Comparison of ENCODE assay signal across 8 cellular contexts in genomic region chr17:30808785-30809286, GRCh38. TPM values are rescaled to one million over a fixed set of nuclear protein-coding genes. Genes with fewer than 3 reads are reported as not detected.
DNase-seq lines count a peak whose midpoint lies in the region; ATAC-seq and TF ChIP-seq lines count a peak whose summit lies in the region.

No MANE protein-coding gene starts in this region.

- peaks cover 14 to 49% (median 35%) of the 10 kb centered on the region in 11 experiments for H3K36me3 ChIP-seq in BLaER1 treated with 17β-estradiol and CSF1 and Interleukin-3, amounts not matched to agents 10 nM and 100 nM

- H3K9me3 ChIP-seq in BLaER1 treated with 17β-estradiol and CSF1 and Interleukin-3, amounts not matched to agents 10 nM and 100 nM (replicated peaks in 1 of 11): peaks cover 0 to 2% (median under 1%) of the 10 kb centered on the region in 11 experiments; a peak in 6 of 22 replicates

- no peaks in the 10 kb centered on the region for H3K9me3 Mint-ChIP-seq in activated naive CD4-positive, alpha-beta T cell treated with anti-CD3 and anti-CD28 coated beads, Interleukin-2, amount 50 U/mL, for 72 hours
- H3K9me3 Mint-ChIP-seq in stimulated activated memory B cell treated with anti-CD40 and anti-IgM and Interleukin-4, amounts not matched to agents 10 μg/mL and 1 μg/mL and 100 μg/mL, for 72 hours: no peaks in the 10 kb centered on the region
- no peaks in the 10 kb centered on the region for H3K9me3 Mint-ChIP-seq in progenitor cell of endocrine pancreas (ENCODE audit: low read depth)

- H3K4me3 Mint-ChIP-seq in stimulated activated memory B cell treated with anti-CD40 and anti-IgM and Interleukin-4, amounts not matched to agents 10 μg/mL and 1 μg/mL and 100 μg/mL, for 72 hours: peak overlapping the region; percentile 73
- H3K4me3 Mint-ChIP-seq in progenitor cell of endocrine pancreas (ENCODE audit: low read depth): no peak overlapping the region

- no peaks in the 10 kb centered on the region for H3K27me3 ChIP-seq in BLaER1 treated with 17β-estradiol and CSF1 and Interleukin-3, amounts not matched to agents 10 nM and 100 nM

- peaks cover 0 to 97% (median 0%) of the 10 kb centered on the region in 11 experiments; a peak in 10 of 22 replicates for H4K20me1 ChIP-seq in BLaER1 treated with 17β-estradiol and CSF1 and Interleukin-3, amounts not matched to agents 10 nM and 100 nM

- no peak for TF ChIP-seq CTCF in progenitor cell of endocrine pancreas (IDR thresholded peaks at IDR 0.05; ENCODE audit: unreplicated experiment)

- peaks cover 6 to 27% of the 10 kb centered on the region in 2 donors for H3K36me3 Mint-ChIP-seq in activated naive CD4-positive, alpha-beta T cell treated with anti-CD3 and anti-CD28 coated beads, Interleukin-2, amount 50 U/mL, for 72 hours
- peaks cover 9% of the 10 kb centered on the region for H3K36me3 Mint-ChIP-seq in stimulated activated memory B cell treated with anti-CD40 and anti-IgM and Interleukin-4, amounts not matched to agents 10 μg/mL and 1 μg/mL and 100 μg/mL, for 72 hours
- H3K36me3 Mint-ChIP-seq in progenitor cell of endocrine pancreas (ENCODE audit: insufficient read depth): peaks cover 4% of the 10 kb centered on the region

- peak overlapping the region; percentile 55 to 91 (median 87) for H3K27ac ChIP-seq in BLaER1 treated with 17β-estradiol and CSF1 and Interleukin-3, amounts not matched to agents 10 nM and 100 nM

- peak overlapping the region; percentile 67 to 96 (median 88) for H3K4me2 ChIP-seq in BLaER1 treated with 17β-estradiol and CSF1 and Interleukin-3, amounts not matched to agents 10 nM and 100 nM

- H3K4me1 ChIP-seq in BLaER1 treated with 17β-estradiol and CSF1 and Interleukin-3, amounts not matched to agents 10 nM and 100 nM: peaks cover 67 to 85% (median 74%) of the 10 kb centered on the region in 10 experiments

- ATAC-seq in GM19351 (IDR thresholded peaks at IDR 0.05; ENCODE audit: unreplicated experiment) (peak; percentile 83), HG03558 (IDR thresholded peaks at IDR 0.05; ENCODE audit: extremely low read depth, unreplicated experiment) (peak; percentile 59)
- ATAC-seq in activated naive CD4-positive, alpha-beta T cell treated with anti-CD3 and anti-CD28 coated beads, Interleukin-2, amount 50 U/mL, for 72 hours: peak; percentile 73 to 81
- peak; percentile 99 for ATAC-seq in stimulated activated memory B cell treated with anti-CD40 and anti-IgM and Interleukin-4, amounts not matched to agents 10 μg/mL and 1 μg/mL and 100 μg/mL, for 72 hours

- peak overlapping the region; percentile 7 to 55 (median 41); a peak in 18 of 20 replicates for H3K4me3 ChIP-seq in BLaER1 treated with 17β-estradiol and CSF1 and Interleukin-3, amounts not matched to agents 10 nM and 100 nM

- H3K27ac Mint-ChIP-seq in activated naive CD4-positive, alpha-beta T cell treated with anti-CD3 and anti-CD28 coated beads, Interleukin-2, amount 50 U/mL, for 72 hours: peak overlapping the region; percentile 89 to 96
- peak overlapping the region; percentile 92 for H3K27ac Mint-ChIP-seq in stimulated activated memory B cell treated with anti-CD40 and anti-IgM and Interleukin-4, amounts not matched to agents 10 μg/mL and 1 μg/mL and 100 μg/mL, for 72 hours
- no peak overlapping the region for H3K27ac Mint-ChIP-seq in progenitor cell of endocrine pancreas

- H3K9ac ChIP-seq in BLaER1 treated with 17β-estradiol and CSF1 and Interleukin-3, amounts not matched to agents 10 nM and 100 nM: peak overlapping the region; percentile 54 to 79 (median 69); a peak in 21 of 22 replicates

- DNase-seq in activated naive CD4-positive, alpha-beta T cell treated with anti-CD3 and anti-CD28 coated beads, Interleukin-2, amount 50 U/mL, for 72 hours (ENCODE audit: low spot score in 2 of 2): no peak
- DNase-seq in hepatic stellate cell (ENCODE audit: low spot score) (no peak), progenitor cell of endocrine pancreas (ENCODE audit: low spot score, unreplicated experiment) (no peak), 8988T (no peak)

- peaks cover 66% of the 10 kb centered on the region for H3K4me1 Mint-ChIP-seq in stimulated activated memory B cell treated with anti-CD40 and anti-IgM and Interleukin-4, amounts not matched to agents 10 μg/mL and 1 μg/mL and 100 μg/mL, for 72 hours
- H3K4me1 Mint-ChIP-seq in progenitor cell of endocrine pancreas (ENCODE audit: low read depth): no peaks in the 10 kb centered on the region

- H3K27me3 Mint-ChIP-seq in stimulated activated memory B cell treated with anti-CD40 and anti-IgM and Interleukin-4, amounts not matched to agents 10 μg/mL and 1 μg/mL and 100 μg/mL, for 72 hours: no peaks in the 10 kb centered on the region
- H3K27me3 Mint-ChIP-seq in progenitor cell of endocrine pancreas: no peaks in the 10 kb centered on the region

RNA-seq across cellular contexts. Expression of gene CRLF3, which starts 15.7 kb away (rescaled TPM):
- total RNA-seq in activated naive CD4-positive, alpha-beta T cell treated with anti-CD3 and anti-CD28 coated beads, Interleukin-2, amount 50 U/mL, for 72 hours: 10 to 100 TPM; 49.8 to 55.9 TPM
- 11.3 and 13.5 TPM in 2 replicates for total RNA-seq in progenitor cell of endocrine pancreas

RNA-seq across cellular contexts. Expression of gene ATAD5, which starts 22.9 kb away (rescaled TPM):
- 10 to 100 TPM; 32.5 to 52.1 TPM for total RNA-seq in activated naive CD4-positive, alpha-beta T cell treated with anti-CD3 and anti-CD28 coated beads, Interleukin-2, amount 50 U/mL, for 72 hours
- total RNA-seq in progenitor cell of endocrine pancreas: 13.4 and 14.0 TPM in 2 replicates
